1 cellular context compared by ENCODE assay signal in the genomic region with DNA sequence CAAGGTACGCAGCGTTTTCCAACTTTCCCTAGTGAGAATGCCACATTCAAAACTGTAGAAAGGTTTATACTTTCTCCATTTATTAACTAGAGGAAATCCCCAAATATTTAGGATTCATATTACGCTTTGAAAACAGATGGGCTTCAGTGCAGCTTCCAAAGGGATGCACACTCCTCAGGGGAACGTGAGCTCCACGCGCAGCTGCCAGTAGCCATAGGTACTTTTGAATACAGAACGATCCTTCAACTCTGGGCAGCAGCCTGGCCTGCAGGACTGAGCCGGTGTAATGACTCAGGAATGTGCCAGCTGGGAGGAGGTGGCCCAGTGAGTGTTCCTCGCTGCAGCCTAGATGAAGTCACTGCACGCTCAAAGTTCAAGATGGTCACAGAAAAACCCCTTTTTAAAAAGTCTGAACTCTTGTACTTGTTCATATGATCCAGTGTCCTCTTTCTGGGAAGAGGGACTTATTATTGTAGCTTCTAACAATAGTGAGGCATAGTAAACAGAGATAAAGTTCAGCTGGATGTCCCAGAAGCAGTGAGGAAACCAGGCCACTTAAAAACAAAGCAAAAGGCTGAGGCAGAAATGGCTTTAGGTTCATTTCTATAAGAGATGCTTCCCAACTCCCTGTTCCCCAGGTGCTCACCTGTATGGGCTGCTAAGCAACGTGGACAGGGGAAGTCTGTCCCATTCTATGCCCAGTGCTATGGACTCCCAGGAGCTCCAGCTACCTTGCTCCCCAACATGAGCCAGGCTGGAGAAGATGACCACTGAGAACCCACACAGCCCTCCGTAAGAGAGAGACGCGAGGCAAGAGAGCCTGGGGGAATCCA.
TF ChIP-seq lines count a peak whose summit lies in the region.

No MANE protein-coding gene starts in this region.

TF ChIP-seq in HepG2, 621 proteins besides CTCF, POLR2A, EP300 and RAD21 (continued from another document and continues in another):
- TF ChIP-seq, protein P1, sequence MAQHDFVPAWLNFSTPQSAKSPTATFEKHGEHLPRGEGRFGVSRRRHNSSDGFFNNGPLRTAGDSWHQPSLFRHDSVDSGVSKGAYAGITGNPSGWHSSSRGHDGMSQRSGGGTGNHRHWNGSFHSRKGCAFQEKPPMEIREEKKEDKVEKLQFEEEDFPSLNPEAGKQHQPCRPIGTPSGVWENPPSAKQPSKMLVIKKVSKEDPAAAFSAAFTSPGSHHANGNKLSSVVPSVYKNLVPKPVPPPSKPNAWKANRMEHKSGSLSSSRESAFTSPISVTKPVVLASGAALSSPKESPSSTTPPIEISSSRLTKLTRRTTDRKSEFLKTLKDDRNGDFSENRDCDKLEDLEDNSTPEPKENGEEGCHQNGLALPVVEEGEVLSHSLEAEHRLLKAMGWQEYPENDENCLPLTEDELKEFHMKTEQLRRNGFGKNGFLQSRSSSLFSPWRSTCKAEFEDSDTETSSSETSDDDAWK (CRISPR knock-in tag; IDR thresholded peaks at IDR 0.05) = no peak
- no peak for TF ChIP-seq NFYC (CRISPR knock-in tag; IDR thresholded peaks at IDR 0.05)
- peak; percentile 52; the same call in 1 of the 2 replicates for TF ChIP-seq ATF7-NPFF (CRISPR knock-in tag; IDR thresholded peaks at IDR 0.05; ENCODE audit: low read depth)
- no peak for TF ChIP-seq XRCC5 (optimal IDR thresholded peaks at IDR 0.05; ENCODE audit: low read length)
- TF ChIP-seq GATA4 (IDR thresholded peaks at IDR 0.05; ENCODE audit: borderline replicate concordance, low read depth) = no peak
- no peak for TF ChIP-seq ZNF713 (CRISPR knock-in tag; IDR thresholded peaks at IDR 0.05)
- TF ChIP-seq NR2F1 (CRISPR knock-in tag; IDR thresholded peaks at IDR 0.05) = peak in 1 of 2 experiments; percentile 28; a peak in 1 of 4 replicates
- no peak for TF ChIP-seq MATR3 (CRISPR knock-in tag; IDR thresholded peaks at IDR 0.05)
- TF ChIP-seq SP5 (CRISPR knock-in tag; IDR thresholded peaks at IDR 0.05; ENCODE audit: borderline replicate concordance, low read depth) = 0 out of 2 replicates have a peak, but pooled peaks have one; percentile 22
- 0 out of 2 replicates have a peak, but pooled peaks have one; percentile 38 for TF ChIP-seq FOSL1 (CRISPR knock-in tag; IDR thresholded peaks at IDR 0.05; ENCODE audit: borderline replicate concordance)
- peak; percentile 88; the same call in 1 of the 2 replicates for TF ChIP-seq ZNF343 (CRISPR knock-in tag; IDR thresholded peaks at IDR 0.05)
- peak; percentile 88 for TF ChIP-seq ZKSCAN8 (CRISPR knock-in tag; IDR thresholded peaks at IDR 0.05; ENCODE audit: borderline replicate concordance)
- no peak for TF ChIP-seq HOXA9 (CRISPR knock-in tag; IDR thresholded peaks at IDR 0.05; ENCODE audit: borderline replicate concordance)
- peak; percentile 99 for TF ChIP-seq SOX5 (CRISPR knock-in tag; IDR thresholded peaks at IDR 0.05; ENCODE audit: borderline replicate concordance)
- peak; percentile 77 for TF ChIP-seq PITX1 (CRISPR knock-in tag; IDR thresholded peaks at IDR 0.05)
- TF ChIP-seq ZNF546 (CRISPR knock-in tag; conservative IDR thresholded peaks at IDR 0.05) = 0 out of 2 replicates have a peak, but pooled peaks have one; percentile 42
- TF ChIP-seq, protein P2, sequence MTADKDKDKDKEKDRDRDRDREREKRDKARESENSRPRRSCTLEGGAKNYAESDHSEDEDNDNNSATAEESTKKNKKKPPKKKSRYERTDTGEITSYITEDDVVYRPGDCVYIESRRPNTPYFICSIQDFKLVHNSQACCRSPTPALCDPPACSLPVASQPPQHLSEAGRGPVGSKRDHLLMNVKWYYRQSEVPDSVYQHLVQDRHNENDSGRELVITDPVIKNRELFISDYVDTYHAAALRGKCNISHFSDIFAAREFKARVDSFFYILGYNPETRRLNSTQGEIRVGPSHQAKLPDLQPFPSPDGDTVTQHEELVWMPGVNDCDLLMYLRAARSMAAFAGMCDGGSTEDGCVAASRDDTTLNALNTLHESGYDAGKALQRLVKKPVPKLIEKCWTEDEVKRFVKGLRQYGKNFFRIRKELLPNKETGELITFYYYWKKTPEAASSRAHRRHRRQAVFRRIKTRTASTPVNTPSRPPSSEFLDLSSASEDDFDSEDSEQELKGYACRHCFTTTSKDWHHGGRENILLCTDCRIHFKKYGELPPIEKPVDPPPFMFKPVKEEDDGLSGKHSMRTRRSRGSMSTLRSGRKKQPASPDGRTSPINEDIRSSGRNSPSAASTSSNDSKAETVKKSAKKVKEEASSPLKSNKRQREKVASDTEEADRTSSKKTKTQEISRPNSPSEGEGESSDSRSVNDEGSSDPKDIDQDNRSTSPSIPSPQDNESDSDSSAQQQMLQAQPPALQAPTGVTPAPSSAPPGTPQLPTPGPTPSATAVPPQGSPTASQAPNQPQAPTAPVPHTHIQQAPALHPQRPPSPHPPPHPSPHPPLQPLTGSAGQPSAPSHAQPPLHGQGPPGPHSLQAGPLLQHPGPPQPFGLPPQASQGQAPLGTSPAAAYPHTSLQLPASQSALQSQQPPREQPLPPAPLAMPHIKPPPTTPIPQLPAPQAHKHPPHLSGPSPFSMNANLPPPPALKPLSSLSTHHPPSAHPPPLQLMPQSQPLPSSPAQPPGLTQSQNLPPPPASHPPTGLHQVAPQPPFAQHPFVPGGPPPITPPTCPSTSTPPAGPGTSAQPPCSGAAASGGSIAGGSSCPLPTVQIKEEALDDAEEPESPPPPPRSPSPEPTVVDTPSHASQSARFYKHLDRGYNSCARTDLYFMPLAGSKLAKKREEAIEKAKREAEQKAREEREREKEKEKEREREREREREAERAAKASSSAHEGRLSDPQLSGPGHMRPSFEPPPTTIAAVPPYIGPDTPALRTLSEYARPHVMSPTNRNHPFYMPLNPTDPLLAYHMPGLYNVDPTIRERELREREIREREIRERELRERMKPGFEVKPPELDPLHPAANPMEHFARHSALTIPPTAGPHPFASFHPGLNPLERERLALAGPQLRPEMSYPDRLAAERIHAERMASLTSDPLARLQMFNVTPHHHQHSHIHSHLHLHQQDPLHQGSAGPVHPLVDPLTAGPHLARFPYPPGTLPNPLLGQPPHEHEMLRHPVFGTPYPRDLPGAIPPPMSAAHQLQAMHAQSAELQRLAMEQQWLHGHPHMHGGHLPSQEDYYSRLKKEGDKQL (CRISPR knock-in tag; IDR thresholded peaks at IDR 0.05; ENCODE audit: low read depth) = peak; percentile 27; the same call in 1 of the 2 replicates
- TF ChIP-seq ZBTB7B (CRISPR knock-in tag; IDR thresholded peaks at IDR 0.05) = peak; percentile 45; the same call in 1 of the 2 replicates
- TF ChIP-seq MED13 (CRISPR knock-in tag; IDR thresholded peaks at IDR 0.05) = no peak
- peak; percentile 97 for TF ChIP-seq ZNF12 (CRISPR knock-in tag; IDR thresholded peaks at IDR 0.05)
- TF ChIP-seq, protein P3, sequence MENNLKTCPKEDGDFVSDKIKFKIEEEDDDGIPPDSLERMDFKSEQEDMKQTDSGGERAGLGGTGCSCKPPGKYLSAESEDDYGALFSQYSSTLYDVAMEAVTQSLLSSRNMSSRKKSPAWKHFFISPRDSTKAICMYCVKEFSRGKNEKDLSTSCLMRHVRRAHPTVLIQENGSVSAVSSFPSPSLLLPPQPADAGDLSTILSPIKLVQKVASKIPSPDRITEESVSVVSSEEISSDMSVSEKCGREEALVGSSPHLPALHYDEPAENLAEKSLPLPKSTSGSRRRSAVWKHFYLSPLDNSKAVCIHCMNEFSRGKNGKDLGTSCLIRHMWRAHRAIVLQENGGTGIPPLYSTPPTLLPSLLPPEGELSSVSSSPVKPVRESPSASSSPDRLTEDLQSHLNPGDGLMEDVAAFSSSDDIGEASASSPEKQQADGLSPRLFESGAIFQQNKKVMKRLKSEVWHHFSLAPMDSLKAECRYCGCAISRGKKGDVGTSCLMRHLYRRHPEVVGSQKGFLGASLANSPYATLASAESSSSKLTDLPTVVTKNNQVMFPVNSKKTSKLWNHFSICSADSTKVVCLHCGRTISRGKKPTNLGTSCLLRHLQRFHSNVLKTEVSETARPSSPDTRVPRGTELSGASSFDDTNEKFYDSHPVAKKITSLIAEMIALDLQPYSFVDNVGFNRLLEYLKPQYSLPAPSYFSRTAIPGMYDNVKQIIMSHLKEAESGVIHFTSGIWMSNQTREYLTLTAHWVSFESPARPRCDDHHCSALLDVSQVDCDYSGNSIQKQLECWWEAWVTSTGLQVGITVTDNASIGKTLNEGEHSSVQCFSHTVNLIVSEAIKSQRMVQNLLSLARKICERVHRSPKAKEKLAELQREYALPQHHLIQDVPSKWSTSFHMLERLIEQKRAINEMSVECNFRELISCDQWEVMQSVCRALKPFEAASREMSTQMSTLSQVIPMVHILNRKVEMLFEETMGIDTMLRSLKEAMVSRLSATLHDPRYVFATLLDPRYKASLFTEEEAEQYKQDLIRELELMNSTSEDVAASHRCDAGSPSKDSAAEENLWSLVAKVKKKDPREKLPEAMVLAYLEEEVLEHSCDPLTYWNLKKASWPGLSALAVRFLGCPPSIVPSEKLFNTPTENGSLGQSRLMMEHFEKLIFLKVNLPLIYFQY (CRISPR knock-in tag; IDR thresholded peaks at IDR 0.05; ENCODE audit: borderline replicate concordance) = peak; percentile 81; the same call in 1 of the 2 replicates
- TF ChIP-seq, protein P4, sequence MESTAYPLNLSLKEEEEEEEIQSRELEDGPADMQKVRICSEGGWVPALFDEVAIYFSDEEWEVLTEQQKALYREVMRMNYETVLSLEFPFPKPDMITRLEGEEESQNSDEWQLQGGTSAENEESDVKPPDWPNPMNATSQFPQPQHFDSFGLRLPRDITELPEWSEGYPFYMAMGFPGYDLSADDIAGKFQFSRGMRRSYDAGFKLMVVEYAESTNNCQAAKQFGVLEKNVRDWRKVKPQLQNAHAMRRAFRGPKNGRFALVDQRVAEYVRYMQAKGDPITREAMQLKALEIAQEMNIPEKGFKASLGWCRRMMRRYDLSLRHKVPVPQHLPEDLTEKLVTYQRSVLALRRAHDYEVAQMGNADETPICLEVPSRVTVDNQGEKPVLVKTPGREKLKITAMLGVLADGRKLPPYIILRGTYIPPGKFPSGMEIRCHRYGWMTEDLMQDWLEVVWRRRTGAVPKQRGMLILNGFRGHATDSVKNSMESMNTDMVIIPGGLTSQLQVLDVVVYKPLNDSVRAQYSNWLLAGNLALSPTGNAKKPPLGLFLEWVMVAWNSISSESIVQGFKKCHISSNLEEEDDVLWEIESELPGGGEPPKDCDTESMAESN (CRISPR knock-in tag; conservative IDR thresholded peaks at IDR 0.05) = peak; percentile 61; the same call in 1 of the 2 replicates
- TF ChIP-seq, protein P5, sequence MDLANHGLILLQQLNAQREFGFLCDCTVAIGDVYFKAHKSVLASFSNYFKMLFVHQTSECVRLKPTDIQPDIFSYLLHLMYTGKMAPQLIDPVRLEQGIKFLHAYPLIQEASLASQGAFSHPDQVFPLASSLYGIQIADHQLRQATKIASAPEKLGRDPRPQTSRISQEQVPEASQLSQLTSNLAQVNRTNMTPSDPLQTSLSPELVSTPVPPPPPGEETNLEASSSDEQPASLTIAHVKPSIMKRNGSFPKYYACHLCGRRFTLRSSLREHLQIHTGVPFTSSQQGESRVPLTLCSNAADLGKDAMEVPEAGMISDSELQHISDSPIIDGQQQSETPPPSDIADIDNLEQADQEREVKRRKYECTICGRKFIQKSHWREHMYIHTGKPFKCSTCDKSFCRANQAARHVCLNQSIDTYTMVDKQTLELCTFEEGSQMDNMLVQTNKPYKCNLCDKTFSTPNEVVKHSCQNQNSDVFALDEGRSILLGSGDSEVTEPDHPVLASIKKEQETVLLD (CRISPR knock-in tag; IDR thresholded peaks at IDR 0.05; ENCODE audit: low read depth) = no peak
- 0 out of 2 replicates have a peak, but pooled peaks have one; percentile 9 for TF ChIP-seq ZNF331 (CRISPR knock-in tag; IDR thresholded peaks at IDR 0.05)
- TF ChIP-seq, protein P6, sequence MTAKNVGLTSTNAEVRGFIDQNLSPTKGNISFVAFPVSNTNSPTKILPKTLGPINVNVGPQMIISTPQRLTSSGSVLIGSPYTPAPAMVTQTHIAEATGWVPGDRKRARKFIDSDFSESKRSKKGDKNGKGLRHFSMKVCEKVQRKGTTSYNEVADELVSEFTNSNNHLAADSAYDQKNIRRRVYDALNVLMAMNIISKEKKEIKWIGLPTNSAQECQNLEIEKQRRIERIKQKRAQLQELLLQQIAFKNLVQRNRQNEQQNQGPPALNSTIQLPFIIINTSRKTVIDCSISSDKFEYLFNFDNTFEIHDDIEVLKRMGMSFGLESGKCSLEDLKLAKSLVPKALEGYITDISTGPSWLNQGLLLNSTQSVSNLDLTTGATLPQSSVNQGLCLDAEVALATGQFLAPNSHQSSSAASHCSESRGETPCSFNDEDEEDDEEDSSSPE (CRISPR knock-in tag; IDR thresholded peaks at IDR 0.05) = peak; percentile 26; the same call in 1 of the 2 replicates
- peak; percentile 47; the same call in 1 of the 2 replicates for TF ChIP-seq MAFF (IDR thresholded peaks at IDR 0.05; ENCODE audit: low read depth, low read length)
- 0 out of 2 replicates have a peak, but pooled peaks have one; percentile 50 for TF ChIP-seq PAX8 (CRISPR knock-in tag; IDR thresholded peaks at IDR 0.05; ENCODE audit: borderline replicate concordance)
- no peak for TF ChIP-seq ATF1 (CRISPR knock-in tag; IDR thresholded peaks at IDR 0.05)
- no peak for TF ChIP-seq ADNP (CRISPR knock-in tag; IDR thresholded peaks at IDR 0.05)
- TF ChIP-seq ZNF460 (CRISPR knock-in tag; IDR thresholded peaks at IDR 0.05; ENCODE audit: borderline replicate concordance) = peak; percentile 48; the same call in 1 of the 2 replicates
- no peak for TF ChIP-seq RFX3 (CRISPR knock-in tag; IDR thresholded peaks at IDR 0.05)
- peak; percentile 80 for TF ChIP-seq TGIF2 (CRISPR knock-in tag; IDR thresholded peaks at IDR 0.05)
- TF ChIP-seq, protein P7, sequence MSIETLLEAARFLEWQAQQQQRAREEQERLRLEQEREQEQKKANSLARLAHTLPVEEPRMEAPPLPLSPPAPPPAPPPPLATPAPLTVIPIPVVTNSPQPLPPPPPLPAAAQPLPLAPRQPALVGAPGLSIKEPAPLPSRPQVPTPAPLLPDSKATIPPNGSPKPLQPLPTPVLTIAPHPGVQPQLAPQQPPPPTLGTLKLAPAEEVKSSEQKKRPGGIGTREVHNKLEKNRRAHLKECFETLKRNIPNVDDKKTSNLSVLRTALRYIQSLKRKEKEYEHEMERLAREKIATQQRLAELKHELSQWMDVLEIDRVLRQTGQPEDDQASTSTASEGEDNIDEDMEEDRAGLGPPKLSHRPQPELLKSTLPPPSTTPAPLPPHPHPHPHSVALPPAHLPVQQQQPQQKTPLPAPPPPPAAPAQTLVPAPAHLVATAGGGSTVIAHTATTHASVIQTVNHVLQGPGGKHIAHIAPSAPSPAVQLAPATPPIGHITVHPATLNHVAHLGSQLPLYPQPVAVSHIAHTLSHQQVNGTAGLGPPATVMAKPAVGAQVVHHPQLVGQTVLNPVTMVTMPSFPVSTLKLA (IDR thresholded peaks at IDR 0.05) = peak; percentile 13; the same call in 1 of the 2 replicates
- TF ChIP-seq, protein P8, sequence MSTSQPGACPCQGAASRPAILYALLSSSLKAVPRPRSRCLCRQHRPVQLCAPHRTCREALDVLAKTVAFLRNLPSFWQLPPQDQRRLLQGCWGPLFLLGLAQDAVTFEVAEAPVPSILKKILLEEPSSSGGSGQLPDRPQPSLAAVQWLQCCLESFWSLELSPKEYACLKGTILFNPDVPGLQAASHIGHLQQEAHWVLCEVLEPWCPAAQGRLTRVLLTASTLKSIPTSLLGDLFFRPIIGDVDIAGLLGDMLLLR (CRISPR knock-in tag; IDR thresholded peaks at IDR 0.05) = no peak
- TF ChIP-seq, protein P9, sequence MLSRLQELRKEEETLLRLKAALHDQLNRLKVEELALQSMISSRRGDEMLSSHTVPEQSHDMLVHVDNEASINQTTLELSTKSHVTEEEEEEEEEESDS (CRISPR knock-in tag; IDR thresholded peaks at IDR 0.05; ENCODE audit: borderline replicate concordance) = no peak
- TF ChIP-seq ZNF256 (CRISPR knock-in tag; conservative IDR thresholded peaks at IDR 0.05) = 0 out of 2 replicates have a peak, but pooled peaks have one; percentile 5
- no peak for TF ChIP-seq YEATS2 (CRISPR knock-in tag; IDR thresholded peaks at IDR 0.05; ENCODE audit: borderline replicate concordance)
- peak; percentile 79 for TF ChIP-seq RXRA (CRISPR knock-in tag; IDR thresholded peaks at IDR 0.05)
- TF ChIP-seq ZSCAN31 (CRISPR knock-in tag; IDR thresholded peaks at IDR 0.05; ENCODE audit: low read depth) = no peak
- no peak for TF ChIP-seq SP140L (CRISPR knock-in tag; IDR thresholded peaks at IDR 0.05; ENCODE audit: borderline replicate concordance)
